1 cellular context compared by ENCODE assay signal in genomic region chr19:12806242-12807131, GRCh38.
TF ChIP-seq lines count a peak whose summit lies in the region.

TSS of gene RNASEH2A (plus strand) at chr19:12806584. CDS start at chr19:12806674, 90 bp downstream.

TF ChIP-seq in WTC11, 78 proteins besides CTCF, POLR2A, EP300 and RAD21 (continued from another document):
- TF ChIP-seq MLX (CRISPR knock-in tag; IDR thresholded peaks at IDR 0.05) = no peak; the same call in 1 of the 2 replicates
- TF ChIP-seq ATF3 (CRISPR knock-in tag; conservative IDR thresholded peaks at IDR 0.05) = no peak
- TF ChIP-seq NR3C1 (CRISPR knock-in tag; conservative IDR thresholded peaks at IDR 0.05; ENCODE audit: low read depth) = no peak
- peak; percentile 17; the same call in 1 of the 2 replicates for TF ChIP-seq E2F4 (CRISPR knock-in tag; IDR thresholded peaks at IDR 0.05; ENCODE audit: borderline replicate concordance, low read depth)
- no peak for TF ChIP-seq TCF7 (CRISPR knock-in tag; IDR thresholded peaks at IDR 0.05; ENCODE audit: low read depth)
- no peak for TF ChIP-seq IRF2 (CRISPR knock-in tag; IDR thresholded peaks at IDR 0.05; ENCODE audit: borderline replicate concordance, low read depth)
- peak; percentile 79; the same call in 1 of the 2 replicates for TF ChIP-seq ARID4B (CRISPR knock-in tag; IDR thresholded peaks at IDR 0.05; ENCODE audit: borderline replicate concordance)
- TF ChIP-seq SMAD4 (CRISPR knock-in tag; IDR thresholded peaks at IDR 0.05) = no peak
- TF ChIP-seq SOX15 (CRISPR knock-in tag; IDR thresholded peaks at IDR 0.05) = no peak
- peak; percentile 98 for TF ChIP-seq E2F5 (CRISPR knock-in tag; IDR thresholded peaks at IDR 0.05)
- no peak for TF ChIP-seq STAT6 (CRISPR knock-in tag; conservative IDR thresholded peaks at IDR 0.05; ENCODE audit: low read depth)
- no peak for TF ChIP-seq JUN (CRISPR knock-in tag; IDR thresholded peaks at IDR 0.05)
- no peak; the same call in 1 of the 2 replicates for TF ChIP-seq GABPB1 (CRISPR knock-in tag; IDR thresholded peaks at IDR 0.05)
- no peak for TF ChIP-seq ZNF263 (CRISPR knock-in tag; IDR thresholded peaks at IDR 0.05; ENCODE audit: low read depth)
- no peak for TF ChIP-seq ZNF138 (CRISPR knock-in tag; conservative IDR thresholded peaks at IDR 0.05)
- TF ChIP-seq SP1 (CRISPR knock-in tag; conservative IDR thresholded peaks at IDR 0.05) = peak; percentile 95
- TF ChIP-seq MAX (CRISPR knock-in tag; IDR thresholded peaks at IDR 0.05) = peak; percentile 95
- no peak for TF ChIP-seq NFYB (CRISPR knock-in tag; conservative IDR thresholded peaks at IDR 0.05; ENCODE audit: low read depth)
- TF ChIP-seq ZNF281 (CRISPR knock-in tag; IDR thresholded peaks at IDR 0.05) = peak; percentile 85; the same call in 1 of the 2 replicates
- TF ChIP-seq IRF1 (CRISPR knock-in tag; IDR thresholded peaks at IDR 0.05) = peak; percentile 94
- no peak for TF ChIP-seq PRRX2 (CRISPR knock-in tag; IDR thresholded peaks at IDR 0.05)
- TF ChIP-seq FOXK1 (CRISPR knock-in tag; IDR thresholded peaks at IDR 0.05) = peak; percentile 89
- TF ChIP-seq EMX1 (CRISPR knock-in tag; IDR thresholded peaks at IDR 0.05) = no peak
- peak; percentile 63; the same call in 1 of the 2 replicates for TF ChIP-seq HMGXB4 (CRISPR knock-in tag; IDR thresholded peaks at IDR 0.05)
